In the genomic region with DNA sequence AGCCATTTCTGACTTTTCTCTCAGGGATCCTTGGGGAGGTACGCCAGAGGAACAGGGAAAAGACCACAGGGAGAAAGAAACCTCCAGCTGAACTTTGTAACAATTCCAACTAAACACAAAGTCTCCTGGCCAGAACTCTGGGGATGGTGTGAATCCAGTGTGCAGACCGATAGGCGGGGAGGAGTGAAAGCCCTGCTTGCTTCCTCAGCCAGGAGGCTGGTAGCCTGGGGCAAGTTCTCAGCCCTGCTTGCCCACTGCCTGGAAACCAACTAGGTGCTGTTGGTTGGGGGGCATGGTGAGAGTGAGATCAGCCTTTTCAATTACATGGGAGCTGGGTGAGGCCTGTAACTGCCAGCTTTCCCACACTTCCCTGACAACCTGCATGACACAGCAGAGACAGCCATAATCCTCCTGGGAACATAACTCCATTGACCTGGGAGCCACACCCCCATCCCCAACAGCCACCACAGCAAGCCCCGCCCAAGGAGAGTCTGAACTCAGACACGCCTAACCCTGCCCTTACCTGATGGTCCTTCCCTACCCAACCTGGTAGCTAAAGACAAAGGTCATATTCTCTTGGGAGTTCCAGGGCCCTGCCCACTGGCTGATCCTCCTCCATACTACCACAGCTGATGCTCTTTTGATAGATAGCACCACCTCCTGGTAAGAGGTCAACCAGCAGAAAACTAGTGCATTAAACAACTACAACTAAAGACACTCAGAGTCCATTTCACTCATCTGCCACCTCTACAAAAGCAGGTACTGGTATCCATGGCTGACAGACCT, we compare ENCODE assay signal across 11 cellular contexts.
DNase-seq lines count a peak whose midpoint lies in the region; ATAC-seq and TF ChIP-seq lines count a peak whose summit lies in the region.
"Had no signal": no experiment of that assay in that cellular context is flagged by ENCODE, and none has a peak within 500 bp of the region (broad histone marks: within the 10 kb centered on the region; RNA-seq: fewer than 3 reads in every experiment).

No MANE protein-coding gene starts in this region.

- no peak for DNase-seq in activated CD4-positive, CD25-positive, alpha-beta regulatory T cell (lab: John Stamatoyannopoulos, UW)
- DNase-seq in M059J (ENCODE audit: low read depth): peak; percentile 25
- DNase-seq in chondrocyte (ENCODE audit: low spot score): no peak
- no peak for DNase-seq in progenitor cell of endocrine pancreas (ENCODE audit: low spot score, unreplicated experiment)
- DNase-seq in cortex of kidney (lab: John Stamatoyannopoulos, UW): no peak
- no peak for DNase-seq in NCI-H345 treated with DMSO at 0.1 percent for 48 hours (lab: John Stamatoyannopoulos, UW; ENCODE audit: unreplicated experiment)
- DNase-seq: activated T-cell treated with anti-CD3 and anti-CD28 coated beads, Interleukin-2, amount 50 U/mL, for 72 hours; CD4-positive, CD25-positive, alpha-beta regulatory T cell; kidney glomerular epithelial cell had no signal

- peaks cover 27% of the 10 kb centered on the region for H3K36me3 Mint-ChIP-seq in chondrocyte (ENCODE audit: low read depth)
- H3K36me3 Mint-ChIP-seq in progenitor cell of endocrine pancreas (ENCODE audit: insufficient read depth): peaks cover 20% of the 10 kb centered on the region

- no peak overlapping the region for H3K27ac Mint-ChIP-seq in chondrocyte (ENCODE audit: unreplicated experiment)
- peak overlapping the region; percentile 13 for H3K27ac Mint-ChIP-seq in progenitor cell of endocrine pancreas
- H3K27ac Mint-ChIP-seq: CD4-positive, CD25-positive, alpha-beta regulatory T cell had no signal

- no peak overlapping the region for H3K4me3 Mint-ChIP-seq in chondrocyte (ENCODE audit: unreplicated experiment)
- H3K4me3 Mint-ChIP-seq in progenitor cell of endocrine pancreas (ENCODE audit: low read depth): no peak overlapping the region
- H3K4me3 Mint-ChIP-seq: activated T-cell treated with anti-CD3 and anti-CD28 coated beads, Interleukin-2, amount 50 U/mL, for 72 hours had no signal

- H3K9me3 Mint-ChIP-seq in chondrocyte (ENCODE audit: low read depth): peaks cover 56% of the 10 kb centered on the region
- H3K9me3 Mint-ChIP-seq in progenitor cell of endocrine pancreas (ENCODE audit: low read depth): peaks cover 36% of the 10 kb centered on the region

- ATAC-seq in activated CD4-positive, CD25-positive, alpha-beta regulatory T cell treated with anti-CD3 and anti-CD28 coated beads, Interleukin-2, amount 50 U/mL, for 24 hours: peak; percentile 32 to 48
- ATAC-seq in HG03521 (IDR thresholded peaks at IDR 0.05; ENCODE audit: unreplicated experiment): no peak

- H3K4me1 Mint-ChIP-seq in chondrocyte (ENCODE audit: low read depth) (peaks cover 7% of the 10 kb centered on the region), progenitor cell of endocrine pancreas (ENCODE audit: low read depth) (no peaks in the 10 kb centered on the region)

- no peaks in the 10 kb centered on the region for H3K27me3 Mint-ChIP-seq in chondrocyte (ENCODE audit: low read depth)
- no peaks in the 10 kb centered on the region for H3K27me3 Mint-ChIP-seq in progenitor cell of endocrine pancreas
- H3K27me3 Mint-ChIP-seq: CD4-positive, CD25-positive, alpha-beta regulatory T cell had no signal

- peak; percentile 34 for TF ChIP-seq CTCF in chondrocyte (IDR thresholded peaks at IDR 0.05)
- no peak for TF ChIP-seq CTCF in progenitor cell of endocrine pancreas (IDR thresholded peaks at IDR 0.05; ENCODE audit: unreplicated experiment)
